In the genomic region with DNA sequence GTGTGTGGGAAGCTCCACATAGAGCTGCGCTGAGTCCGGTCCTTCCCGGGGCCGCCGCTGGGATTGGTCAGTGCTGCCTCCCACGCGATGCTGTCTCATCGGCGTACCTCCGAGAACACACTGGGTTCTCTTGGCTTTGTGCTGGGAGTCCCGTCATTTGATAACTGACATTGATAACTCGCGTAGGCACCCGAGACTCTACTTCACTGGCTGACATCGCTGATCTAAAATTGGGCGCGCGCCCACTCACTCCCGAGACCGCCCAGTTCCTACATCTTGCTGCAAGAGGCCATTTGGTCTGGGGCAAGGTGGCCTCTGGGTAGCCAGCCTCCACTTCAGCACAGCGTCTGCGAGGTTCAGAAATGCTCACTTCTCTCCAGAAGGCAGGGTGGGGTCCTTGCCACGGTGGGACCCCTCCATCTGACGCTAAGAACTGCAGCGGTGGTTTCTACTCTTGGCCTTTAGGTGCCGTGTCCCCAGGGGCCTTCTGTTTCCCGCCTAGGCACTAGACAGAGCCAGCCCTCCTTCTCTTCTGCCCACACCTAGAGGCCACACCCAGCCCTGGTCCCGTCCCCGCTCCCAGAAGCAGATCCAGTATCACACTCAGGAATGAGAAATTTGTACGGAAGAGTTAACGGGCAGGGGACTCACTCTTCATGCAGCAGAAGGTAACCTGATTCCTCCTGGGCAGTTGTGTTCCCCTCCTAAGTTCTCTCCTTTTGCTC, we compare ENCODE assay signal across 19 cellular contexts.
"Had no signal": no experiment of that assay in that cellular context is flagged by ENCODE, and none has a peak within 500 bp of the region (broad histone marks: within the 10 kb centered on the region; RNA-seq: fewer than 3 reads in every experiment).

No MANE protein-coding gene starts in this region.

- H3K9me3 ChIP-seq: breast epithelium, neutrophil, psoas muscle, right atrium auricular region, tibial artery had no signal

- H3K27ac Mint-ChIP-seq: memory B cell, naive B cell had no signal

- H3K4me3 Mint-ChIP-seq: memory B cell, naive B cell, nephron had no signal

- DNase-seq: central memory CD4-positive, alpha-beta T cell; cortex of kidney; effector memory CD4-positive, alpha-beta T cell; erythroblast; foreskin keratinocyte; kidney glomerular epithelial cell; naive B cell; psoas muscle; small intestine; stimulated activated CD4-positive, alpha-beta T cell treated with anti-CD3 and anti-CD28 coated beads, Interleukin-12 subunit alpha, Interleukin-12 subunit beta, amount 100 ng/mL, for 4 hours; stimulated activated naive CD8-positive, alpha-beta T cell treated with anti-CD3 and anti-CD28 coated beads, Interleukin-15, Interleukin-2, amounts not matched to agents 100 U/mL and 50 U/mL, for 24 hours; tibial artery had no signal

- H3K36me3 Mint-ChIP-seq: naive B cell had no signal

- H3K79me2 ChIP-seq: hepatocyte had no signal

- H3K4me1 Mint-ChIP-seq: naive B cell had no signal

- H3K4me1 ChIP-seq: breast epithelium, foreskin keratinocyte, psoas muscle, tibial artery had no signal

- H3K27ac ChIP-seq: breast epithelium, dorsolateral prefrontal cortex, foreskin keratinocyte, hepatocyte, neutrophil, psoas muscle, right atrium auricular region, tibial artery had no signal

- H3K27me3 ChIP-seq: breast epithelium, dorsolateral prefrontal cortex, foreskin keratinocyte, hepatocyte, right atrium auricular region had no signal

- H3K4me3 ChIP-seq: breast epithelium, dorsolateral prefrontal cortex, hepatocyte, psoas muscle, right atrium auricular region, tibial artery had no signal

- H3K9me3 Mint-ChIP-seq: memory B cell, naive B cell, nephron had no signal

- H3K36me3 ChIP-seq: breast epithelium, neutrophil, right atrium auricular region, tibial artery had no signal

- H3K4me2 ChIP-seq: hepatocyte had no signal

- ATAC-seq: foreskin keratinocyte; psoas muscle; stimulated activated naive CD8-positive, alpha-beta T cell treated with anti-CD3 and anti-CD28 coated beads, Interleukin-15, Interleukin-2, amounts not matched to agents 100 U/mL and 50 U/mL, for 24 hours had no signal

- FAIRE-seq: small intestine had no signal

- H2AFZ ChIP-seq: hepatocyte had no signal
